In the genomic region with DNA sequence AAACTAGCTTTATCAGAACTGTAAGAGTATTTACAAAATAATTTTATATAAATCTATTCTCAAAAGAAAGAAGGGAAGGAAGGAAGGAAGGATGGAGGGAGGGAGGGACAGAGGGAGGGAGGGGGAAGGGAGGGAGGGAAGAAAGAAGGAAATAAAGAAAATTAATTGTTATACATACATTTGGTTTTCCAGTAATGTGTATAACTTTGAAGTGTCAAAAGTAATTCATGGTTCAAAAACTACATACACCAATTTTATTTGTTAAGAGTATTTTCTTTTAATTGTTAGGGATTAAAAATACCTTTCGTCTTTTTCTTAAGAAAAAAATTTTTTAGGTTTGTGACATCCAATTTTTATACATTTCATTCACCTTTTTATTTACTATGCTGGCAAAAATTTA, we compare ENCODE assay signal across 38 cellular contexts. TPM values are rescaled to one million over a fixed set of nuclear protein-coding genes. Genes with fewer than 3 reads are reported as not detected.
"Had no signal": no experiment of that assay in that cellular context is flagged by ENCODE, and none has a peak within 500 bp of the region (broad histone marks: within the 10 kb centered on the region; RNA-seq: fewer than 3 reads in every experiment).

No MANE protein-coding gene starts in this region.

- ATAC-seq: activated naive CD4-positive, alpha-beta T cell treated with anti-CD3 and anti-CD28 coated beads, Interleukin-2, amount 50 U/mL, for 72 hours; activated naive CD8-positive, alpha-beta T cell treated with anti-CD3 and anti-CD28 coated beads, Interleukin-2, amount 50 U/mL, for 24 hours; activated T-cell treated with anti-CD3 and anti-CD28 coated beads, Interleukin-2, amount 50 U/mL, for 4 hours; activated T-cell treated with anti-CD3 and anti-CD28 coated beads, Interleukin-2, amount 50 U/mL, for 72 hours; activated T-helper 17 cell treated with anti-CD3 and anti-CD28 coated beads, Interleukin-2, amount 50 U/mL, for 72 hours; body of pancreas had no signal

- H3K4me1 ChIP-seq: adrenal gland, ascending aorta, body of pancreas, breast epithelium had no signal

- H3K27me3 ChIP-seq: adrenal gland, ascending aorta, body of pancreas, brain microvascular endothelial cell, breast epithelium, cardiac muscle cell had no signal

- H3K36me3 ChIP-seq: adrenal gland, ascending aorta, brain microvascular endothelial cell, breast epithelium, cardiac muscle cell had no signal

- H3K27ac ChIP-seq: adrenal gland, ascending aorta, body of pancreas, brain microvascular endothelial cell, breast epithelium, cardiac muscle cell had no signal

- FAIRE-seq: astrocyte, bronchial epithelial cell had no signal

- H3K9me3 ChIP-seq: adrenal gland, ascending aorta, body of pancreas had no signal

- H3K4me3 ChIP-seq: adrenal gland, ascending aorta, body of pancreas, breast epithelium, cardiac muscle cell had no signal

- DNase-seq: activated effector memory CD4-positive, alpha-beta T cell treated with anti-CD3 and anti-CD28 coated beads, Interleukin-2, amount 50 U/mL, for 16 hours; activated effector memory CD4-positive, alpha-beta T cell treated with Interleukin-2 at 50 U/mL for 16 hours; activated gamma-delta T cell; activated gamma-delta T cell treated with Interleukin-2 at 50 U/mL for 16 hours; activated naive CD4-positive, alpha-beta T cell; activated naive CD4-positive, alpha-beta T cell treated with anti-CD3 and anti-CD28 coated beads for 36 hours; activated naive CD4-positive, alpha-beta T cell treated with anti-CD3 and anti-CD28 coated beads, Interleukin-2, amount 10 ng/mL, durations not matched to agents 7 days and 5 days; activated naive CD4-positive, alpha-beta T cell treated with anti-CD3 and anti-CD28 coated beads, Interleukin-2, amount 50 U/mL, for 16 hours; activated naive CD4-positive, alpha-beta T cell treated with Interleukin-2 at 50 U/mL for 16 hours; activated naive CD8-positive, alpha-beta T cell treated with anti-CD3 and anti-CD28 coated beads for 36 hours; activated naive CD8-positive, alpha-beta T cell treated with anti-CD3 and anti-CD28 coated beads, Interleukin-2, amount 10 ng/mL, durations not matched to agents 7 days and 5 days; activated naive CD8-positive, alpha-beta T cell treated with anti-CD3 and anti-CD28 coated beads, Interleukin-2, amount 50 U/mL, for 24 hours; activated T-cell treated with anti-CD3 and anti-CD28 coated beads, Interleukin-2, amount 50 U/mL, for 24 hours; activated T-cell treated with anti-CD3 and anti-CD28 coated beads, Interleukin-2, amount 50 U/mL, for 4 hours; activated T-cell treated with anti-CD3 and anti-CD28 coated beads, Interleukin-2, amount 50 U/mL, for 48 hours; activated T-cell treated with anti-CD3 and anti-CD28 coated beads, Interleukin-2, amount 50 U/mL, for 72 hours; adrenal gland; amniotic stem cell; amygdala; anterior cingulate cortex; aorta; body of pancreas; brain microvascular endothelial cell; caudate nucleus; central memory CD4-positive, alpha-beta T cell; cerebellar nuclear complex had no signal

RNA-seq across cellular contexts. Expression of a gene that starts 17.5 kb away (rescaled TPM):
- total RNA-seq: activated naive CD4-positive, alpha-beta T cell treated with anti-CD3 and anti-CD28 coated beads for 36 hours; activated naive CD4-positive, alpha-beta T cell treated with anti-CD3 and anti-CD28 coated beads, Interleukin-2, amount 50 U/mL, for 72 hours; activated naive CD8-positive, alpha-beta T cell treated with anti-CD3 and anti-CD28 coated beads for 36 hours; activated naive CD8-positive, alpha-beta T cell treated with anti-CD3 and anti-CD28 coated beads, Interleukin-2, amount 10 ng/mL, durations not matched to agents 7 days and 5 days; activated T-cell treated with anti-CD3 and anti-CD28 coated beads, Interleukin-2, amount 50 U/mL, for 4 hours; activated T-cell treated with anti-CD3 and anti-CD28 coated beads, Interleukin-2, amount 50 U/mL, for 72 hours; activated T-helper 1 cell treated with anti-CD3 and anti-CD28 coated beads, Interleukin-12 subunit alpha, Interleukin-12 subunit beta, Interleukin-2, Interleukin-4 antibody, amounts not matched to agents 30 ng/mL and 10 ng/mL and 1 ng/mL, durations not matched to agents 14 hours and 24 hours and 36 hours; activated T-helper 17 cell treated with anti-CD3 and anti-CD28 coated beads, Interleukin-2, amount 50 U/mL, for 72 hours; activated T-helper 2 cell treated with anti-CD3 and anti-CD28 coated beads, Interferon-gamma antibody, Interleukin-2, Interleukin-4, amounts not matched to agents 10 μg/mL and 5 μg/mL and 100 μg/mL, durations not matched to agents 14 hours and 24 hours and 36 hours; adrenal gland; aorta; ascending aorta; astrocyte; bronchial epithelial cell; cardiac muscle cell; cardiac septum; chondrocyte had no signal
- polyA plus RNA-seq: adipose tissue, adrenal gland, aorta, cardiac muscle cell had no signal
